In genomic region chr15:65181582-65182353, GRCh38 we compare ENCODE assay signal across 2 cellular contexts. TPM values are rescaled to one million over a fixed set of nuclear protein-coding genes. Genes with fewer than 3 reads are reported as not detected.
"Had no signal": no experiment of that assay in that cellular context is flagged by ENCODE, and none has a peak within 500 bp of the region (broad histone marks: within the 10 kb centered on the region; RNA-seq: fewer than 3 reads in every experiment).

No MANE protein-coding gene starts in this region.

RNA-seq across cellular contexts. Expression of gene CILP, which starts 29.5 kb away (rescaled TPM):
- total RNA-seq: kidney epithelial cell, mammary epithelial cell had no signal
- polyA plus RNA-seq: mammary epithelial cell had no signal
